8 cellular contexts compared by ENCODE assay signal in genomic region chr14:24196071-24197061, GRCh38. TPM values are rescaled to one million over a fixed set of nuclear protein-coding genes. Genes with fewer than 3 reads are reported as not detected.
DNase-seq lines count a peak whose midpoint lies in the region; ATAC-seq and TF ChIP-seq lines count a peak whose summit lies in the region.

No MANE protein-coding gene starts in this region.

- peak overlapping the region; percentile 91 for H3K4me2 ChIP-seq in OCI-LY3 (ENCODE audit: low read length)

- H3K9me3 Mint-ChIP-seq in mesothelial cell of epicardium = peaks cover 1% of the 10 kb centered on the region

- H3K27me3 ChIP-seq in OCI-LY3 (ENCODE audit: low read depth, low read length) = no peaks in the 10 kb centered on the region
- no peaks in the 10 kb centered on the region for H3K27me3 ChIP-seq in duodenal mucosa (ENCODE audit: control insufficient read depth in 1 of 2, insufficient read depth in 2 of 2, low read length in 2 of 2)

- H3K4me3 Mint-ChIP-seq in mesothelial cell of epicardium = peak overlapping the region; percentile 88

- H3K9ac ChIP-seq in OCI-LY3 (ENCODE audit: low read length) = peak overlapping the region; percentile 93
- peak overlapping the region; percentile 72 to 93 for H3K9ac ChIP-seq in duodenal mucosa (ENCODE audit: low read depth in 1 of 2, low read length in 2 of 2)

- no peaks in the 10 kb centered on the region for H3K27me3 Mint-ChIP-seq in mesothelial cell of epicardium (ENCODE audit: low read depth)

- H3K36me3 Mint-ChIP-seq in mesothelial cell of epicardium = peaks cover 29% of the 10 kb centered on the region

- peak; percentile 42 for DNase-seq in SIG-M5 treated with dmso at 0.1 percent for 504 hours (lab: John Stamatoyannopoulos, UW; ENCODE audit: unreplicated experiment)
- DNase-seq in SIG-M5 (lab: John Stamatoyannopoulos, UW) = no peak
- no peak for DNase-seq in mesothelial cell of epicardium (ENCODE audit: low spot score in 2 of 2, unreplicated experiment in 2 of 2)
- no peak for DNase-seq in mesenteric fat pad (ENCODE audit: low spot score)
- no peak for DNase-seq in NCI-H2029 treated with DMSO at 0.1 percent for 48 hours (lab: John Stamatoyannopoulos, UW)

- peak; percentile 24 for ATAC-seq in HG02571 (IDR thresholded peaks at IDR 0.05; ENCODE audit: unreplicated experiment)

- H2AFZ ChIP-seq in OCI-LY3 (ENCODE audit: low read depth, low read length) = 0 out of 2 replicates have a peak overlapping the region, but pooled peaks have one; percentile 19

- no peaks in the 10 kb centered on the region for H4K20me1 ChIP-seq in OCI-LY3 (ENCODE audit: insufficient read depth, low read length)

- H3K27ac ChIP-seq in OCI-LY3 (ENCODE audit: low read length) = peak overlapping the region; percentile 87
- peak overlapping the region; percentile 97 for H3K27ac ChIP-seq in duodenal mucosa (ENCODE audit: low read depth, low read length)

- TF ChIP-seq CTCF in OCI-LY3 (IDR thresholded peaks at IDR 0.05; ENCODE audit: low read depth, low read length) (no peak), mesothelial cell of epicardium (IDR thresholded peaks at IDR 0.05; ENCODE audit: unreplicated experiment) (no peak)

- H3K27ac Mint-ChIP-seq in mesothelial cell of epicardium = peak overlapping the region; percentile 92

- H3K36me3 ChIP-seq in OCI-LY3 (replicated peaks; ENCODE audit: low read depth, low read length) (peaks cover 25% of the 10 kb centered on the region), duodenal mucosa (ENCODE audit: control insufficient read depth in 1 of 2, insufficient read depth in 2 of 2, low read length in 2 of 2) (peaks cover 7 to 17% of the 10 kb centered on the region in 2 donors)

- H3K4me3 ChIP-seq in OCI-LY3 (ENCODE audit: low read length) (peak overlapping the region; percentile 96), duodenal mucosa (ENCODE audit: low read depth in 1 of 2, low read length in 2 of 2) (peak overlapping the region; percentile 80 to 89)

- no peaks in the 10 kb centered on the region for H3K9me3 ChIP-seq in OCI-LY3 (ENCODE audit: insufficient read depth, low read length)
- no peaks in the 10 kb centered on the region for H3K9me3 ChIP-seq in duodenal mucosa (ENCODE audit: control insufficient read depth in 1 of 2, low read length in 2 of 2)

- H3K4me1 ChIP-seq in OCI-LY3 (ENCODE audit: low read length) (peaks cover 15% of the 10 kb centered on the region), duodenal mucosa (ENCODE audit: control insufficient read depth in 1 of 2, insufficient read depth in 2 of 2, low read length in 2 of 2) (peaks cover 26 to 29% of the 10 kb centered on the region in 2 donors)

- H3K4me1 Mint-ChIP-seq in mesothelial cell of epicardium = peaks cover 23% of the 10 kb centered on the region

- peaks cover 50% of the 10 kb centered on the region for H3K79me2 ChIP-seq in OCI-LY3 (ENCODE audit: low read length)

RNA-seq across cellular contexts. Expression of gene TM9SF1, which starts 1.1 kb away (rescaled TPM):
- total RNA-seq in mesothelial cell of epicardium (44.9 to 45.8 TPM (median 45.7 TPM) in 3 replicates), mesenteric fat pad (51.0 TPM)

RNA-seq across cellular contexts. Expression of gene IPO4, which starts 7.8 kb away (rescaled TPM):
- total RNA-seq in mesothelial cell of epicardium = 38.4 to 43.2 TPM (median 39.3 TPM) in 3 replicates
- total RNA-seq in mesenteric fat pad = 46.3 TPM

RNA-seq across cellular contexts. Expression of gene TSSK4, which starts 9.1 kb away (rescaled TPM):
- 0.29 to 0.49 TPM (median 0.31 TPM) in 3 replicates for total RNA-seq in mesothelial cell of epicardium
- total RNA-seq in mesenteric fat pad = not detected

RNA-seq across cellular contexts. Expression of gene CHMP4A, which starts 16.9 kb away (rescaled TPM):
- total RNA-seq in mesothelial cell of epicardium (38.4 to 48.0 TPM (median 44.7 TPM) in 3 replicates), mesenteric fat pad (58.7 TPM)

RNA-seq across cellular contexts. Expression of gene MDP1, which starts 19.5 kb away (rescaled TPM):
- total RNA-seq in mesothelial cell of epicardium (18.0 to 18.4 TPM (median 18.3 TPM) in 3 replicates), mesenteric fat pad (10.3 TPM)
